In genomic region chr7:132430041-132430440, GRCh38 we compare ENCODE assay signal across 20 cellular contexts.
DNase-seq lines count a peak whose midpoint lies in the region; FAIRE-seq and TF ChIP-seq lines count a peak whose summit lies in the region.
"Had no signal": no experiment of that assay in that cellular context is flagged by ENCODE, and none has a peak within 500 bp of the region (broad histone marks: within the 10 kb centered on the region; RNA-seq: fewer than 3 reads in every experiment).

No MANE protein-coding gene starts in this region.

- TF ChIP-seq CTCF in HEK293 (tag by site-specific recombination; IDR thresholded peaks at IDR 0.05), result no peak
- TF ChIP-seq CTCF in fibroblast of mammary gland (conservative IDR thresholded peaks at IDR 0.05; ENCODE audit: control insufficient read depth, insufficient read depth, low read depth, low read length), result no peak
- no peak for TF ChIP-seq CTCF in D721Med (IDR thresholded peaks at IDR 0.05; ENCODE audit: insufficient read depth, missing control alignments)

- no peaks in the 10 kb centered on the region for H3K9me3 Mint-ChIP-seq in activated CD4-positive, alpha-beta memory T cell treated with anti-CD3 and anti-CD28 coated beads for 36 hours
- H3K9me3 Mint-ChIP-seq: CD4-positive, CD25-positive, alpha-beta regulatory T cell had no signal

- POLR2A ChIA-PET in HEK293 (lab: Yijun Ruan, JAX), result no interaction called here
- POLR2A ChIA-PET in activated CD4-positive, alpha-beta memory T cell treated with anti-CD3 and anti-CD28 coated beads for 36 hours (lab: Charles Lee), result no interaction called here

- no peaks in the 10 kb centered on the region for H3K27me3 Mint-ChIP-seq in activated CD4-positive, alpha-beta memory T cell treated with anti-CD3 and anti-CD28 coated beads for 36 hours
- H3K27me3 Mint-ChIP-seq: brain had no signal

- FAIRE-seq in D721Med (lab: Jason Lieb, UNC), result no peak

- CTCF ChIA-PET in HEK293 (lab: Yijun Ruan, JAX), result no interaction called here
- CTCF ChIA-PET in activated CD4-positive, alpha-beta memory T cell treated with anti-CD3 and anti-CD28 coated beads for 36 hours (lab: Charles Lee), result interaction anchor here (1.9 kb wide), 1 partner anchor 151 kb away, joined by 6 read pairs; no protein-coding TSS in a partner anchor

- DNase-seq in NCI-H2029 (lab: John Stamatoyannopoulos, UW) (peak; percentile 3), NCI-H2029 treated with DMSO at 0.1 percent for 48 hours (lab: John Stamatoyannopoulos, UW) (no peak), fibroblast of mammary gland (ENCODE audit: low read depth) (peak; percentile 10), ecto neural progenitor cell (ENCODE audit: low spot score) (no peak), iPS-NIHi7 (ENCODE audit: extremely low spot score) (no peak), D721Med (ENCODE audit: insufficient read length, low spot score) (no peak)
- DNase-seq in activated CD4-positive, alpha-beta memory T cell treated with anti-CD3 and anti-CD28 coated beads for 36 hours, result no peak
- DNase-seq: activated CD4-positive, alpha-beta T cell treated with anti-CD3 and anti-CD28 coated beads, Interleukin-2, amount 50 U/mL, for 48 hours; activated effector memory CD4-positive, alpha-beta T cell treated with Interleukin-2 at 50 U/mL for 16 hours; CD4-positive, CD25-positive, alpha-beta regulatory T cell; NCI-H1436; NCI-H526; T-helper 9 cell had no signal

- no peak overlapping the region for H3K4me3 Mint-ChIP-seq in activated CD4-positive, alpha-beta memory T cell treated with anti-CD3 and anti-CD28 coated beads for 36 hours
- H3K4me3 Mint-ChIP-seq: brain; CD4-positive, CD25-positive, alpha-beta regulatory T cell had no signal

- no peaks in the 10 kb centered on the region for H3K36me3 ChIP-seq in HEK293 (ENCODE audit: control insufficient read depth in 2 of 2, insufficient read depth in 1 of 2, low read length in 2 of 2)
- H3K36me3 ChIP-seq: upper lobe of left lung had no signal

- no peaks in the 10 kb centered on the region for H3K36me3 Mint-ChIP-seq in activated CD4-positive, alpha-beta memory T cell treated with anti-CD3 and anti-CD28 coated beads for 36 hours
- H3K36me3 Mint-ChIP-seq: brain; CD4-positive, CD25-positive, alpha-beta regulatory T cell had no signal

- intact Hi-C loops in activated CD4-positive, alpha-beta memory T cell treated with anti-CD3 and anti-CD28 coated beads for 36 hours (cut with micrococcal nuclease), result loop anchor here (2.0 to 10.0 kb wide), 3 partner anchors 21 to 225 kb away; no protein-coding TSS in a partner anchor

- no peak overlapping the region; the same call in 1 of the 2 replicates for H3K27ac ChIP-seq in HEK293 (ENCODE audit: extremely low read depth, low read depth, low read length)
- H3K27ac ChIP-seq: hepatocyte, parathyroid adenoma, RWPE1, upper lobe of left lung had no signal

- peak overlapping the region; percentile 74 for H3K27ac Mint-ChIP-seq in activated CD4-positive, alpha-beta memory T cell treated with anti-CD3 and anti-CD28 coated beads for 36 hours
- H3K27ac Mint-ChIP-seq: brain had no signal

- no peaks in the 10 kb centered on the region for H3K9me3 ChIP-seq in HEK293 (ENCODE audit: control insufficient read depth, insufficient read depth, low read depth, low read length)
- H3K9me3 ChIP-seq: upper lobe of left lung had no signal

- peaks cover 7% of the 10 kb centered on the region for H3K4me1 ChIP-seq in HEK293 (ENCODE audit: control insufficient read depth, insufficient read depth, low read length)
- H3K4me1 ChIP-seq: parathyroid adenoma, upper lobe of left lung had no signal

- H3K4me3 ChIP-seq in HEK293 (ENCODE audit: low read depth, low read length) (no peak overlapping the region), fibroblast of mammary gland (ENCODE audit: control insufficient read depth, low read depth, low read length) (no peak overlapping the region)
- H3K4me3 ChIP-seq: hepatocyte, skin epidermis, upper lobe of left lung had no signal

- peaks cover 51% of the 10 kb centered on the region for H3K4me1 Mint-ChIP-seq in activated CD4-positive, alpha-beta memory T cell treated with anti-CD3 and anti-CD28 coated beads for 36 hours (ENCODE audit: low read depth)

TF ChIP-seq in HEK293, 187 proteins besides CTCF, POLR2A, EP300 and RAD21:
- TF ChIP-seq PATZ1 (tag by site-specific recombination; IDR thresholded peaks at IDR 0.05) (no peak), PBX3 (CRISPR knock-in tag; IDR thresholded peaks at IDR 0.05) (no peak), MZF1 (tag by site-specific recombination; IDR thresholded peaks at IDR 0.05; ENCODE audit: borderline replicate concordance) (no peak), ZSCAN18 (tag by site-specific recombination; IDR thresholded peaks at IDR 0.05) (no peak), ZNF146 (tag by site-specific recombination; IDR thresholded peaks at IDR 0.05) (no peak), ZNF169 (tag by site-specific recombination; IDR thresholded peaks at IDR 0.05) (no peak), ZNF544 (tag by site-specific recombination; IDR thresholded peaks at IDR 0.05) (0 out of 2 replicates have a peak, but pooled peaks have one; percentile 50), GLIS1 (tag by site-specific recombination; IDR thresholded peaks at IDR 0.05) (no peak), ZIC2 (tag by site-specific recombination; IDR thresholded peaks at IDR 0.05) (peak; percentile 18; the same call in 1 of the 2 replicates), ZNF501 (tag by site-specific recombination; IDR thresholded peaks at IDR 0.05) (no peak), ZNF175 (tag by site-specific recombination; IDR thresholded peaks at IDR 0.05) (no peak), HOXA7 (CRISPR knock-in tag; IDR thresholded peaks at IDR 0.05; ENCODE audit: borderline replicate concordance) (no peak), ZNF391 (tag by site-specific recombination; IDR thresholded peaks at IDR 0.05; ENCODE audit: borderline replicate concordance, low read depth) (no peak), ZFP69B (tag by site-specific recombination; IDR thresholded peaks at IDR 0.05) (no peak), HOXD13 (CRISPR knock-in tag; IDR thresholded peaks at IDR 0.05; ENCODE audit: borderline replicate concordance) (no peak), ZNF677 (tag by site-specific recombination; IDR thresholded peaks at IDR 0.05) (no peak), ZNF776 (tag by site-specific recombination; IDR thresholded peaks at IDR 0.05; ENCODE audit: borderline replicate concordance) (peak; percentile 44; the same call in 1 of the 2 replicates), ZNF211 (tag by site-specific recombination; IDR thresholded peaks at IDR 0.05; ENCODE audit: low read depth) (no peak)

Comparison
In these comparisons a context has a peak if more than half of its experiments do, and no peak if none do; other contexts are left out.
1. DNase-seq: peak in NCI-H2029 (single experiment) and fibroblast of mammary gland (single experiment); none in NCI-H2029 treated with DMSO at 0.1 percent for 48 hours (single experiment), activated CD4-positive, alpha-beta memory T cell treated with anti-CD3 and anti-CD28 coated beads for 36 hours (single experiment), ecto neural progenitor cell (single experiment), iPS-NIHi7 (single experiment) and D721Med (single experiment).